Comparison of ENCODE assay signal across 26 cellular contexts in the genomic region with DNA sequence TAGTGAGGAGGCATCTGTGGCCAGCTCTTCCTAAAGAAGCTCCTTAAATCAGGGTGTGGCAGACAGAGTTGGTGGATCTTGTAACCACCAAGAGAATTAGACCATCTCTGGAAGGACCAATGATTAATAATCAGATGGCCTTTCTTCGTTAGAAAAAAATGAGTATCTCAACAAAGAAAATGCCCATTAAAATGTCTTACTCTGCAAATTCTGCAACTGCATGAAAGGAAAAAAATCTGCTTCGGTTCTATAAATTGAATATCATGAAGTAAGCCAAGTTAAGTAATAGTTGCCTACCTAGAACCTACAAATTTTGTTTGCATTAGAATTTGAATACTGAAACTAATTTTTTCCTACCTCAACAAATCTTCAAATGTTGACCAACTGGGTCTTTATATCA. TPM values are rescaled to one million over a fixed set of nuclear protein-coding genes. Genes with fewer than 3 reads are reported as not detected.
"Had no signal": no experiment of that assay in that cellular context is flagged by ENCODE, and none has a peak within 500 bp of the region (broad histone marks: within the 10 kb centered on the region; RNA-seq: fewer than 3 reads in every experiment).

No MANE protein-coding gene starts in this region.

- H3K36me3 ChIP-seq: left lung, lower lobe of right lung, ovary, right atrium auricular region, spleen, thyroid gland, transverse colon, upper lobe of left lung, vagina had no signal

- H3K27ac ChIP-seq: left lung, lower lobe of right lung, ovary, right atrium auricular region, spleen, testis, upper lobe of left lung, vagina had no signal

- H3K9me3 Mint-ChIP-seq: mesothelial cell of epicardium; naive B cell; stimulated activated memory B cell treated with anti-CD40 and anti-IgM and Interleukin-4, amounts not matched to agents 10 μg/mL and 1 μg/mL and 100 μg/mL, for 72 hours; stimulated activated naive CD8-positive, alpha-beta T cell treated with anti-CD3 and anti-CD28 coated beads, Interleukin-15, amount 100 ng/mL, for 72 hours had no signal

- DNase-seq: hypothalamus; immature natural killer cell; kidney; left colon; left lung; lower lobe of right lung; mammary epithelial cell; mesendoderm; naive B cell; ovary; small intestine; spleen; stimulated activated CD4-positive, alpha-beta T cell treated with anti-CD3 and anti-CD28 coated beads, Interleukin-4, amount 100 ng/mL, for 24 hours; stimulated activated naive CD4-positive, alpha-beta T cell treated with Interleukin-2 at 50 U/mL for 16 hours; stimulated activated naive CD8-positive, alpha-beta T cell treated with anti-CD3 and anti-CD28 coated beads, Interleukin-15, amount 100 ng/mL, for 72 hours; testis; thyroid gland; transverse colon; upper lobe of left lung had no signal

- H3K27ac Mint-ChIP-seq: immature natural killer cell; naive B cell; natural killer cell treated with Interleukin-12 subunit alpha and Interleukin-12 subunit beta and Interleukin-15 and Interleukin-18, amount 100 ng/mL, for 72 hours; progenitor cell of endocrine pancreas; stimulated activated memory B cell treated with anti-CD40 and anti-IgM and Interleukin-4, amounts not matched to agents 10 μg/mL and 1 μg/mL and 100 μg/mL, for 72 hours; stimulated activated naive CD8-positive, alpha-beta T cell treated with anti-CD3 and anti-CD28 coated beads, Interleukin-15, amount 100 ng/mL, for 72 hours had no signal

- ATAC-seq: left colon; left lung; lower lobe of right lung; natural killer cell treated with Interleukin-12 subunit alpha and Interleukin-12 subunit beta and Interleukin-15 and Interleukin-18, amount 100 ng/mL, for 72 hours; sciatic nerve; stimulated activated memory B cell treated with anti-CD40 and anti-IgM and Interleukin-4, amounts not matched to agents 10 μg/mL and 1 μg/mL and 100 μg/mL, for 72 hours; stimulated activated naive CD8-positive, alpha-beta T cell treated with anti-CD3 and anti-CD28 coated beads, Interleukin-15, amount 100 ng/mL, for 72 hours had no signal

- H3K4me3 Mint-ChIP-seq: immature natural killer cell; mesothelial cell of epicardium; natural killer cell treated with Interleukin-12 subunit alpha and Interleukin-12 subunit beta and Interleukin-15 and Interleukin-18, amount 100 ng/mL, for 72 hours; stimulated activated memory B cell treated with anti-CD40 and anti-IgM and Interleukin-4, amounts not matched to agents 10 μg/mL and 1 μg/mL and 100 μg/mL, for 72 hours; stimulated activated naive CD8-positive, alpha-beta T cell treated with anti-CD3 and anti-CD28 coated beads, Interleukin-15, amount 100 ng/mL, for 72 hours had no signal

- H3K27me3 ChIP-seq: ovary, right atrium auricular region, testis, thyroid gland, transverse colon, vagina had no signal

- H3K4me3 ChIP-seq: left lung, lower lobe of right lung, ovary, right atrium auricular region, spleen, testis, thyroid gland, transverse colon, upper lobe of left lung, vagina had no signal

- H3K4me1 Mint-ChIP-seq: immature natural killer cell had no signal

- H3K4me1 ChIP-seq: thyroid gland had no signal

- H3K9me3 ChIP-seq: left lung, lower lobe of right lung, ovary, right atrium auricular region, spleen, testis, thyroid gland, transverse colon, upper lobe of left lung, vagina had no signal

- H3K36me3 Mint-ChIP-seq: immature natural killer cell; mesothelial cell of epicardium; naive B cell; stimulated activated memory B cell treated with anti-CD40 and anti-IgM and Interleukin-4, amounts not matched to agents 10 μg/mL and 1 μg/mL and 100 μg/mL, for 72 hours had no signal

RNA-seq across cellular contexts. Expression of a gene that starts 4.2 kb away (rescaled TPM):
- polyA plus RNA-seq: immature natural killer cell had no signal
